Comparison of ENCODE assay signal across 1 cellular context in the genomic region with DNA sequence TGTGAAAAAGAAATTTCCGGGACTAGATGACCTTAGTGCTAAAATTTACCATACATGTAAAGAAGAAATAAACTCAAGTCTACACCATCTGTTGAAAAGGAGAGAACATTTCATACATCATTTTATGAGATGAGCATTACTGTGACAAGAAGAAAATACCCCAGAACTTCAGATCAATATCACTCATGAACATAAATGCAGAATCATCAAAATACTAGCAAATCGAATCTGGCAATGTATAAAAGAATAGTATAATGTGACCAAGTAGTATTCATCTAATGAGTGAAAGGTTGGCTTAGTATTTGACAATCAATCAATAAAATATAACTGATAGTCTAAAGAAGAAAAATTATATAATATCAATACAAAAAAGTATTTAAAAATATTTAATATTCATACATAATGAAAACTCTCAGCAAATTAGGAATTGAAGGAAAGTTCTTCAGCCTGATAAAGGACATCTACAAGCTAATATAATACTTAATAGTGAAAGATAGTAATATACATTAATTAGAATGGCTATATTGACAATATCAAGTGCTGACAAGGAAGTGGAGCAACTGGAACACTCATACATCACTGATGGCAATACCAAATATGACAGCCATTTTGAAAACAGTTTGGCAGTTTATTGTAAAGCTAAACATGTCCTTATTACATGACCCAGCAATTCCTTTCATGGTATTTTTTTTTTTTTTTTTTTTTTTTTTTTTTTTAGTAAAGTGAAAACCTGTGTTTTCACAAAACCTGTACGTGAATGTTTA.
TF ChIP-seq lines count a peak whose summit lies in the region.

No MANE protein-coding gene starts in this region.

TF ChIP-seq in K562, 482 proteins besides CTCF, POLR2A, EP300 and RAD21 (continued from another document):
- TF ChIP-seq, protein P1, sequence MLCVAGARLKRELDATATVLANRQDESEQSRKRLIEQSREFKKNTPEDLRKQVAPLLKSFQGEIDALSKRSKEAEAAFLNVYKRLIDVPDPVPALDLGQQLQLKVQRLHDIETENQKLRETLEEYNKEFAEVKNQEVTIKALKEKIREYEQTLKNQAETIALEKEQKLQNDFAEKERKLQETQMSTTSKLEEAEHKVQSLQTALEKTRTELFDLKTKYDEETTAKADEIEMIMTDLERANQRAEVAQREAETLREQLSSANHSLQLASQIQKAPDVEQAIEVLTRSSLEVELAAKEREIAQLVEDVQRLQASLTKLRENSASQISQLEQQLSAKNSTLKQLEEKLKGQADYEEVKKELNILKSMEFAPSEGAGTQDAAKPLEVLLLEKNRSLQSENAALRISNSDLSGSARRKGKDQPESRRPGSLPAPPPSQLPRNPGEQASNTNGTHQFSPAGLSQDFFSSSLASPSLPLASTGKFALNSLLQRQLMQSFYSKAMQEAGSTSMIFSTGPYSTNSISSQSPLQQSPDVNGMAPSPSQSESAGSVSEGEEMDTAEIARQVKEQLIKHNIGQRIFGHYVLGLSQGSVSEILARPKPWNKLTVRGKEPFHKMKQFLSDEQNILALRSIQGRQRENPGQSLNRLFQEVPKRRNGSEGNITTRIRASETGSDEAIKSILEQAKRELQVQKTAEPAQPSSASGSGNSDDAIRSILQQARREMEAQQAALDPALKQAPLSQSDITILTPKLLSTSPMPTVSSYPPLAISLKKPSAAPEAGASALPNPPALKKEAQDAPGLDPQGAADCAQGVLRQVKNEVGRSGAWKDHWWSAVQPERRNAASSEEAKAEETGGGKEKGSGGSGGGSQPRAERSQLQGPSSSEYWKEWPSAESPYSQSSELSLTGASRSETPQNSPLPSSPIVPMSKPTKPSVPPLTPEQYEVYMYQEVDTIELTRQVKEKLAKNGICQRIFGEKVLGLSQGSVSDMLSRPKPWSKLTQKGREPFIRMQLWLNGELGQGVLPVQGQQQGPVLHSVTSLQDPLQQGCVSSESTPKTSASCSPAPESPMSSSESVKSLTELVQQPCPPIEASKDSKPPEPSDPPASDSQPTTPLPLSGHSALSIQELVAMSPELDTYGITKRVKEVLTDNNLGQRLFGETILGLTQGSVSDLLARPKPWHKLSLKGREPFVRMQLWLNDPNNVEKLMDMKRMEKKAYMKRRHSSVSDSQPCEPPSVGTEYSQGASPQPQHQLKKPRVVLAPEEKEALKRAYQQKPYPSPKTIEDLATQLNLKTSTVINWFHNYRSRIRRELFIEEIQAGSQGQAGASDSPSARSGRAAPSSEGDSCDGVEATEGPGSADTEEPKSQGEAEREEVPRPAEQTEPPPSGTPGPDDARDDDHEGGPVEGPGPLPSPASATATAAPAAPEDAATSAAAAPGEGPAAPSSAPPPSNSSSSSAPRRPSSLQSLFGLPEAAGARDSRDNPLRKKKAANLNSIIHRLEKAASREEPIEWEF (CRISPR knock-in tag; IDR thresholded peaks at IDR 0.05): no peak
- no peak for TF ChIP-seq YBX1 (IDR thresholded peaks at IDR 0.05)
- TF ChIP-seq, protein P2, sequence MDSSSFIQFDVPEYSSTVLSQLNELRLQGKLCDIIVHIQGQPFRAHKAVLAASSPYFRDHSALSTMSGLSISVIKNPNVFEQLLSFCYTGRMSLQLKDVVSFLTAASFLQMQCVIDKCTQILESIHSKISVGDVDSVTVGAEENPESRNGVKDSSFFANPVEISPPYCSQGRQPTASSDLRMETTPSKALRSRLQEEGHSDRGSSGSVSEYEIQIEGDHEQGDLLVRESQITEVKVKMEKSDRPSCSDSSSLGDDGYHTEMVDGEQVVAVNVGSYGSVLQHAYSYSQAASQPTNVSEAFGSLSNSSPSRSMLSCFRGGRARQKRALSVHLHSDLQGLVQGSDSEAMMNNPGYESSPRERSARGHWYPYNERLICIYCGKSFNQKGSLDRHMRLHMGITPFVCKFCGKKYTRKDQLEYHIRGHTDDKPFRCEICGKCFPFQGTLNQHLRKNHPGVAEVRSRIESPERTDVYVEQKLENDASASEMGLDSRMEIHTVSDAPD (CRISPR knock-in tag; IDR thresholded peaks at IDR 0.05): no peak
- no peak for TF ChIP-seq CBX5 (IDR thresholded peaks at IDR 0.05; ENCODE audit: borderline replicate concordance, low read depth)
- peak in 1 of 2 experiments; percentile 68; a peak in 1 of 3 replicates for TF ChIP-seq CBX3 (IDR thresholded peaks at IDR 0.05; ENCODE audit: borderline replicate concordance in 1 of 2, low read length in 2 of 2)
- no peak for TF ChIP-seq THRA (IDR thresholded peaks at IDR 0.05)
- TF ChIP-seq CC2D1A (IDR thresholded peaks at IDR 0.05): no peak
- TF ChIP-seq, protein P3, sequence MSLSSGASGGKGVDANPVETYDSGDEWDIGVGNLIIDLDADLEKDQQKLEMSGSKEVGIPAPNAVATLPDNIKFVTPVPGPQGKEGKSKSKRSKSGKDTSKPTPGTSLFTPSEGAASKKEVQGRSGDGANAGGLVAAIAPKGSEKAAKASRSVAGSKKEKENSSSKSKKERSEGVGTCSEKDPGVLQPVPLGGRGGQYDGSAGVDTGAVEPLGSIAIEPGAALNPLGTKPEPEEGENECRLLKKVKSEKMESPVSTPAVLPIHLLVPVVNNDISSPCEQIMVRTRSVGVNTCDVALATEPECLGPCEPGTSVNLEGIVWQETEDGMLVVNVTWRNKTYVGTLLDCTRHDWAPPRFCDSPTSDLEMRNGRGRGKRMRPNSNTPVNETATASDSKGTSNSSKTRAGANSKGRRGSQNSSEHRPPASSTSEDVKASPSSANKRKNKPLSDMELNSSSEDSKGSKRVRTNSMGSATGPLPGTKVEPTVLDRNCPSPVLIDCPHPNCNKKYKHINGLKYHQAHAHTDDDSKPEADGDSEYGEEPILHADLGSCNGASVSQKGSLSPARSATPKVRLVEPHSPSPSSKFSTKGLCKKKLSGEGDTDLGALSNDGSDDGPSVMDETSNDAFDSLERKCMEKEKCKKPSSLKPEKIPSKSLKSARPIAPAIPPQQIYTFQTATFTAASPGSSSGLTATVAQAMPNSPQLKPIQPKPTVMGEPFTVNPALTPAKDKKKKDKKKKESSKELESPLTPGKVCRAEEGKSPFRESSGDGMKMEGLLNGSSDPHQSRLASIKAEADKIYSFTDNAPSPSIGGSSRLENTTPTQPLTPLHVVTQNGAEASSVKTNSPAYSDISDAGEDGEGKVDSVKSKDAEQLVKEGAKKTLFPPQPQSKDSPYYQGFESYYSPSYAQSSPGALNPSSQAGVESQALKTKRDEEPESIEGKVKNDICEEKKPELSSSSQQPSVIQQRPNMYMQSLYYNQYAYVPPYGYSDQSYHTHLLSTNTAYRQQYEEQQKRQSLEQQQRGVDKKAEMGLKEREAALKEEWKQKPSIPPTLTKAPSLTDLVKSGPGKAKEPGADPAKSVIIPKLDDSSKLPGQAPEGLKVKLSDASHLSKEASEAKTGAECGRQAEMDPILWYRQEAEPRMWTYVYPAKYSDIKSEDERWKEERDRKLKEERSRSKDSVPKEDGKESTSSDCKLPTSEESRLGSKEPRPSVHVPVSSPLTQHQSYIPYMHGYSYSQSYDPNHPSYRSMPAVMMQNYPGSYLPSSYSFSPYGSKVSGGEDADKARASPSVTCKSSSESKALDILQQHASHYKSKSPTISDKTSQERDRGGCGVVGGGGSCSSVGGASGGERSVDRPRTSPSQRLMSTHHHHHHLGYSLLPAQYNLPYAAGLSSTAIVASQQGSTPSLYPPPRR (CRISPR knock-in tag; IDR thresholded peaks at IDR 0.05; ENCODE audit: borderline replicate concordance): no peak
- TF ChIP-seq, protein P4, sequence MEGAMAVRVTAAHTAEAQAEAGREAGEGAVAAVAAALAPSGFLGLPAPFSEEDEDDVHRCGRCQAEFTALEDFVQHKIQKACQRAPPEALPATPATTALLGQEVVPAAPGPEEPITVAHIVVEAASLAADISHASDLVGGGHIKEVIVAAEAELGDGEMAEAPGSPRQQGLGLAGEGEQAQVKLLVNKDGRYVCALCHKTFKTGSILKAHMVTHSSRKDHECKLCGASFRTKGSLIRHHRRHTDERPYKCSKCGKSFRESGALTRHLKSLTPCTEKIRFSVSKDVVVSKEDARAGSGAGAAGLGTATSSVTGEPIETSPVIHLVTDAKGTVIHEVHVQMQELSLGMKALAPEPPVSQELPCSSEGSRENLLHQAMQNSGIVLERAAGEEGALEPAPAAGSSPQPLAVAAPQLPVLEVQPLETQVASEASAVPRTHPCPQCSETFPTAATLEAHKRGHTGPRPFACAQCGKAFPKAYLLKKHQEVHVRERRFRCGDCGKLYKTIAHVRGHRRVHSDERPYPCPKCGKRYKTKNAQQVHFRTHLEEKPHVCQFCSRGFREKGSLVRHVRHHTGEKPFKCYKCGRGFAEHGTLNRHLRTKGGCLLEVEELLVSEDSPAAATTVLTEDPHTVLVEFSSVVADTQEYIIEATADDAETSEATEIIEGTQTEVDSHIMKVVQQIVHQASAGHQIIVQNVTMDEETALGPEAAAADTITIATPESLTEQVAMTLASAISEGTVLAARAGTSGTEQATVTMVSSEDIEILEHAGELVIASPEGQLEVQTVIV (CRISPR knock-in tag; IDR thresholded peaks at IDR 0.05; ENCODE audit: borderline replicate concordance): no peak
- TF ChIP-seq FOXA1 (IDR thresholded peaks at IDR 0.05; ENCODE audit: borderline replicate concordance): no peak
- TF ChIP-seq, protein P5, sequence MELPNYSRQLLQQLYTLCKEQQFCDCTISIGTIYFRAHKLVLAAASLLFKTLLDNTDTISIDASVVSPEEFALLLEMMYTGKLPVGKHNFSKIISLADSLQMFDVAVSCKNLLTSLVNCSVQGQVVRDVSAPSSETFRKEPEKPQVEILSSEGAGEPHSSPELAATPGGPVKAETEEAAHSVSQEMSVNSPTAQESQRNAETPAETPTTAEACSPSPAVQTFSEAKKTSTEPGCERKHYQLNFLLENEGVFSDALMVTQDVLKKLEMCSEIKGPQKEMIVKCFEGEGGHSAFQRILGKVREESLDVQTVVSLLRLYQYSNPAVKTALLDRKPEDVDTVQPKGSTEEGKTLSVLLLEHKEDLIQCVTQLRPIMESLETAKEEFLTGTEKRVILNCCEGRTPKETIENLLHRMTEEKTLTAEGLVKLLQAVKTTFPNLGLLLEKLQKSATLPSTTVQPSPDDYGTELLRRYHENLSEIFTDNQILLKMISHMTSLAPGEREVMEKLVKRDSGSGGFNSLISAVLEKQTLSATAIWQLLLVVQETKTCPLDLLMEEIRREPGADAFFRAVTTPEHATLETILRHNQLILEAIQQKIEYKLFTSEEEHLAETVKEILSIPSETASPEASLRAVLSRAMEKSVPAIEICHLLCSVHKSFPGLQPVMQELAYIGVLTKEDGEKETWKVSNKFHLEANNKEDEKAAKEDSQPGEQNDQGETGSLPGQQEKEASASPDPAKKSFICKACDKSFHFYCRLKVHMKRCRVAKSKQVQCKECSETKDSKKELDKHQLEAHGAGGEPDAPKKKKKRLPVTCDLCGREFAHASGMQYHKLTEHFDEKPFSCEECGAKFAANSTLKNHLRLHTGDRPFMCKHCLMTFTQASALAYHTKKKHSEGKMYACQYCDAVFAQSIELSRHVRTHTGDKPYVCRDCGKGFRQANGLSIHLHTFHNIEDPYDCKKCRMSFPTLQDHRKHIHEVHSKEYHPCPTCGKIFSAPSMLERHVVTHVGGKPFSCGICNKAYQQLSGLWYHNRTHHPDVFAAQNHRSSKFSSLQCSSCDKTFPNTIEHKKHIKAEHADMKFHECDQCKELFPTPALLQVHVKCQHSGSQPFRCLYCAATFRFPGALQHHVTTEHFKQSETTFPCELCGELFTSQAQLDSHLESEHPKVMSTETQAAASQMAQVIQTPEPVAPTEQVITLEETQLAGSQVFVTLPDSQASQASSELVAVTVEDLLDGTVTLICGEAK (IDR thresholded peaks at IDR 0.05): no peak
- TF ChIP-seq, protein P5 (CRISPR knock-in tag; IDR thresholded peaks at IDR 0.05): no peak
- peak; percentile 37; the same call in 1 of the 2 replicates for TF ChIP-seq MAFK (IDR thresholded peaks at IDR 0.05; ENCODE audit: low read length)
- TF ChIP-seq EP400 (IDR thresholded peaks at IDR 0.05): no peak
- TF ChIP-seq RBM25 (IDR thresholded peaks at IDR 0.05; ENCODE audit: low read depth, low read length, severe bottlenecking): peak; percentile 77
- no peak for TF ChIP-seq ZKSCAN1 (IDR thresholded peaks at IDR 0.05; ENCODE audit: low read depth, low read length)
- no peak for TF ChIP-seq NFIC (IDR thresholded peaks at IDR 0.05)
TF ChIP-seq in K562: peak in this region for 8.
